31 cellular contexts compared by ENCODE assay signal in genomic region chr9:129650680-129651235, GRCh38. TPM values are rescaled to one million over a fixed set of nuclear protein-coding genes. Genes with fewer than 3 reads are reported as not detected.
DNase-seq lines count a peak whose midpoint lies in the region; ATAC-seq and TF ChIP-seq lines count a peak whose summit lies in the region.
"Had no signal": no experiment of that assay in that cellular context is flagged by ENCODE, and none has a peak within 500 bp of the region (broad histone marks: within the 10 kb centered on the region; RNA-seq: fewer than 3 reads in every experiment).

No MANE protein-coding gene starts in this region.

- no peak overlapping the region for H3K4me2 ChIP-seq in IMR-90 (ENCODE audit: low read depth, low read length)

- no peak overlapping the region for H3K56ac ChIP-seq in IMR-90 (ENCODE audit: extremely low read depth, insufficient read depth, low read length)

- H4K8ac ChIP-seq in IMR-90 (ENCODE audit: low read depth in 2 of 2, low read length in 2 of 2): no peak overlapping the region

- H2BK15ac ChIP-seq in IMR-90 (ENCODE audit: low read depth, low read length): no peak overlapping the region

- H3K9me3 Mint-ChIP-seq in central memory CD8-positive, alpha-beta T cell: no peaks in the 10 kb centered on the region
- H3K9me3 Mint-ChIP-seq: natural killer cell had no signal

- in situ Hi-C loops in IMR-90 (cut with MboI; ENCODE audit: low sequenced_read_pairs): loop anchor here (5.0 kb wide), 1 partner anchor 132 kb away; no protein-coding TSS in a partner anchor

- peaks cover 15% of the 10 kb centered on the region; the same call in 1 of the 2 replicates for H3K4me1 ChIP-seq in IMR-90 (ENCODE audit: control insufficient read depth, insufficient read depth, low read length)
- H3K4me1 ChIP-seq in esophagus squamous epithelium: peaks cover 0 to 44% (median 3%) of the 10 kb centered on the region in 3 donors
- H3K4me1 ChIP-seq: SJSA1 had no signal

- CTCF ChIA-PET in IMR-90 (lab: Yijun Ruan, JAX): no interaction called here

- no peaks in the 10 kb centered on the region for H4K20me1 ChIP-seq in IMR-90 (ENCODE audit: insufficient read depth, low read length)

- H3K23ac ChIP-seq in IMR-90 (ENCODE audit: low read depth, low read length): no peak overlapping the region

- no peak for TF ChIP-seq RAD21 in IMR-90 (IDR thresholded peaks at IDR 0.05; ENCODE audit: low read length)

- no TSS peak for BruUV-seq in IMR-90 (replicated peaks; lab: Mats Ljungman, UMichigan)

- H2AK5ac ChIP-seq in IMR-90 (ENCODE audit: low read depth, low read length): no peak overlapping the region

- no peak overlapping the region for H3K9ac ChIP-seq in IMR-90 (ENCODE audit: low read depth, low read length)

- intact Hi-C loops in IMR-90 (cut with micrococcal nuclease): no loop called here
- intact Hi-C loops in esophagus squamous epithelium (cut with DNase I): no loop called here

- H3K9me1 ChIP-seq in IMR-90 (ENCODE audit: insufficient read depth, low read length): peaks cover 10% of the 10 kb centered on the region

- H3K27ac Mint-ChIP-seq in central memory CD8-positive, alpha-beta T cell (ENCODE audit: low read depth): no peak overlapping the region
- H3K27ac Mint-ChIP-seq: activated naive CD8-positive, alpha-beta T cell; natural killer cell had no signal

- no peak overlapping the region for H2AFZ ChIP-seq in IMR-90 (replicated peaks; ENCODE audit: low read length, poor library complexity)

- no peak overlapping the region for H3K27ac ChIP-seq in IMR-90 (ENCODE audit: insufficient read depth, low read length)
- peak overlapping the region in 12 of 21 experiments; percentile 9 to 84 (median 72) for H3K27ac ChIP-seq in skin epidermis
- H3K27ac ChIP-seq in esophagus squamous epithelium: no peak overlapping the region
- H3K27ac ChIP-seq: SJSA1, upper lobe of left lung, WERI-Rb-1 had no signal

- H3K4ac ChIP-seq in IMR-90 (ENCODE audit: low read depth, low read length): peak overlapping the region; percentile 47; the same call in 1 of the 2 replicates

- peaks cover 0 to 10% of the 10 kb centered on the region in 2 experiments; a peak in 1 of 4 replicates for H3K79me1 ChIP-seq in IMR-90 (ENCODE audit: low read depth in 1 of 2, low read length in 2 of 2)

- ATAC-seq in IMR-90 (ENCODE audit: low read depth) (no peak), HG02870 (IDR thresholded peaks at IDR 0.05; ENCODE audit: unreplicated experiment) (no peak), HG03139 (IDR thresholded peaks at IDR 0.05; ENCODE audit: unreplicated experiment) (no peak), GM19452 (IDR thresholded peaks at IDR 0.05; ENCODE audit: unreplicated experiment) (no peak)
- peak; percentile 24 for ATAC-seq in central memory CD8-positive, alpha-beta T cell (replicated peaks; ENCODE audit: extremely low read depth, poor library complexity, severe bottlenecking)
- ATAC-seq: natural killer cell had no signal

- H3K27me3 Mint-ChIP-seq in central memory CD8-positive, alpha-beta T cell: no peaks in the 10 kb centered on the region
- H3K27me3 Mint-ChIP-seq: activated naive CD8-positive, alpha-beta T cell had no signal

- H3K9me3 ChIP-seq in IMR-90 (ENCODE audit: control insufficient read depth, insufficient read depth, low read length): no peaks in the 10 kb centered on the region
- H3K9me3 ChIP-seq in esophagus squamous epithelium: no peaks in the 10 kb centered on the region
- H3K9me3 ChIP-seq: SJSA1, upper lobe of left lung had no signal

- H2AK9ac ChIP-seq in IMR-90 (replicated peaks; ENCODE audit: low read depth, low read length, poor library complexity): no peak overlapping the region

- H2BK120ac ChIP-seq in IMR-90 (ENCODE audit: low read depth, low read length): 0 out of 2 replicates have a peak overlapping the region, but pooled peaks have one; percentile 46

- no peak overlapping the region; the same call in 1 of the 2 replicates for H4K91ac ChIP-seq in IMR-90 (ENCODE audit: insufficient read depth, low read depth, low read length)

- no peaks in the 10 kb centered on the region for H3K4me1 Mint-ChIP-seq in central memory CD8-positive, alpha-beta T cell
- H3K4me1 Mint-ChIP-seq: natural killer cell had no signal

- H3K27me3 ChIP-seq in IMR-90 (ENCODE audit: control insufficient read depth, insufficient read depth, low read length) (no peaks in the 10 kb centered on the region), esophagus squamous epithelium (no peaks in the 10 kb centered on the region)
- H3K27me3 ChIP-seq: SJSA1, upper lobe of left lung had no signal

- peak overlapping the region; percentile 53; the same call in 1 of the 2 replicates for H3K14ac ChIP-seq in IMR-90 (replicated peaks; ENCODE audit: low read depth, low read length)

- H3K36me3 Mint-ChIP-seq in central memory CD8-positive, alpha-beta T cell (ENCODE audit: insufficient read depth): peaks cover 2% of the 10 kb centered on the region
- H3K36me3 Mint-ChIP-seq: activated naive CD8-positive, alpha-beta T cell; natural killer cell had no signal

- POLR2A ChIA-PET in IMR-90 (lab: Charles Lee; ENCODE audit: unreplicated experiment): no interaction called here

- WGBS in IMR-90 (ENCODE audit: extremely low coverage in 2 of 2, insufficient read length in 1 of 2), 2 experiments: 97% methylated on average over 4 of the region's 10 CpGs; no CpG with 5 or more reads in 1 of the 2 experiments
- WGBS in esophagus squamous epithelium, 2 donors: 41 to 56% methylated on average over 3 to 10 of the region's 10 CpGs

- TF ChIP-seq CTCF in IMR-90 (conservative IDR thresholded peaks at IDR 0.05; ENCODE audit: low read depth, low read length) (no peak), esophagus squamous epithelium (IDR thresholded peaks at IDR 0.05) (no peak)

- TF ChIP-seq POLR2A in IMR-90 (IDR thresholded peaks at IDR 0.05; ENCODE audit: low read depth, low read length) (no peak), esophagus squamous epithelium (IDR thresholded peaks at IDR 0.05) (no peak)

- peak overlapping the region; percentile 42; the same call in 1 of the 2 replicates for H2BK20ac ChIP-seq in IMR-90 (ENCODE audit: low read depth, low read length)

- dilution Hi-C loops in IMR-90 (cut with HindIII; ENCODE audit: low sequenced_read_pairs, unreplicated experiment): no loop called here

- no peak overlapping the region for H3K4me3 Mint-ChIP-seq in central memory CD8-positive, alpha-beta T cell
- H3K4me3 Mint-ChIP-seq: activated naive CD8-positive, alpha-beta T cell; natural killer cell had no signal

- H3K4me3 ChIP-seq in IMR-90 (ENCODE audit: insufficient read depth, low read depth, low read length): no peak overlapping the region
- H3K4me3 ChIP-seq in skin epidermis: no peak overlapping the region
- H3K4me3 ChIP-seq in esophagus squamous epithelium: no peak overlapping the region
- H3K4me3 ChIP-seq: SJSA1, upper lobe of left lung had no signal

- H2BK5ac ChIP-seq in IMR-90 (ENCODE audit: low read depth, low read length, poor library complexity, severe bottlenecking): no peak overlapping the region

- H4K5ac ChIP-seq in IMR-90 (ENCODE audit: low read depth, low read length): no peak overlapping the region

- H3K18ac ChIP-seq in IMR-90 (ENCODE audit: low read depth, low read length): no peak overlapping the region; the same call in 1 of the 2 replicates

- H3K36me3 ChIP-seq in IMR-90 (ENCODE audit: control insufficient read depth, insufficient read depth, low read length) (no peaks in the 10 kb centered on the region), esophagus squamous epithelium (no peaks in the 10 kb centered on the region)
- H3K36me3 ChIP-seq: SJSA1, upper lobe of left lung, WERI-Rb-1 had no signal

- DNase-seq in IMR-90 (no peak), iris pigment epithelial cell (ENCODE audit: low read depth) (peak; percentile 37), esophagus squamous epithelium (lab: John Stamatoyannopoulos, UW) (no peak)
- DNase-seq in central memory CD8-positive, alpha-beta T cell (ENCODE audit: low spot score in 2 of 2): no peak
- DNase-seq: activated CD4-positive, alpha-beta T cell treated with anti-CD3 and anti-CD28 coated beads for 48 hours; C1 segment of cervical spinal cord; COR-L47; DMS53; glutamatergic neuron; HCEC 1CT; islet precursor cell; MV-4-11; natural killer cell; NCI-H146; NCI-H82; stimulated activated naive CD4-positive, alpha-beta T cell; WERI-Rb-1 had no signal

TF ChIP-seq in IMR-90, 13 proteins besides CTCF, POLR2A, EP300 and RAD21:
- TF ChIP-seq CEBPB (IDR thresholded peaks at IDR 0.05; ENCODE audit: low read depth, low read length): no peak
- TF ChIP-seq USF2 (IDR thresholded peaks at IDR 0.05; ENCODE audit: low read depth, low read length): no peak
- TF ChIP-seq SMC3 (IDR thresholded peaks at IDR 0.05; ENCODE audit: low read depth, low read length): no peak
- no peak for TF ChIP-seq NFE2L2 (IDR thresholded peaks at IDR 0.05; ENCODE audit: low read depth, low read length)
- no peak for TF ChIP-seq RCOR1 (IDR thresholded peaks at IDR 0.05; ENCODE audit: insufficient replicate concordance, low read length)

RNA-seq across cellular contexts. Expression of gene ASB6, which starts 8.8 kb away (rescaled TPM):
- total RNA-seq in IMR-90 (2012; rRNA removed): 9.4 and 9.7 TPM in 2 replicates
- polyA plus RNA-seq in IMR-90 (2012; rRNA removed): 28.9 and 31.4 TPM in 2 replicates
- 22.2 and 27.8 TPM in 2 replicates for polyA plus RNA-seq in IMR-90 (2012; cell fraction: cytosol; rRNA removed)
- 42.0 and 79.1 TPM in 2 replicates for polyA plus RNA-seq in IMR-90 (2012; cell fraction: nucleus; rRNA removed; ENCODE audit: low replicate concordance)
- total RNA-seq in esophagus squamous epithelium: 10 to 100 TPM; 15.4 to 22.5 (median 17.6) TPM

RNA-seq across cellular contexts. Expression of gene PRRX2, which starts 14.7 kb away (rescaled TPM):
- total RNA-seq in IMR-90 (2012; rRNA removed) (12.7 and 13.1 TPM in 2 replicates), esophagus squamous epithelium (1 to 10 TPM in 3 of 4 donors, under 1 TPM in 1; 0.82 to 3.8 (median 2.3) TPM)
- polyA plus RNA-seq in IMR-90 (2012; rRNA removed): 35.5 and 45.9 TPM in 2 replicates
- polyA plus RNA-seq in IMR-90 (2012; cell fraction: cytosol; rRNA removed): 19.5 and 46.6 TPM in 2 replicates
- polyA plus RNA-seq in IMR-90 (2012; cell fraction: nucleus; rRNA removed; ENCODE audit: low replicate concordance): 10.2 and 29.0 TPM in 2 replicates
- total RNA-seq: G401, LHCN-M2, natural killer cell had no signal

RNA-seq across cellular contexts. Expression of gene NTMT1, which starts 24.8 kb away (rescaled TPM):
- total RNA-seq in IMR-90 (2012; rRNA removed) (67.8 and 68.1 TPM in 2 replicates), esophagus squamous epithelium (10 to 100 TPM; 14.0 to 17.6 (median 16.0) TPM)
- 88.1 and 108 TPM in 2 replicates for polyA plus RNA-seq in IMR-90 (2012; rRNA removed)
- 57.5 and 92.6 TPM in 2 replicates for polyA plus RNA-seq in IMR-90 (2012; cell fraction: cytosol; rRNA removed)
- polyA plus RNA-seq in IMR-90 (2012; cell fraction: nucleus; rRNA removed; ENCODE audit: low replicate concordance): 56.2 and 66.4 TPM in 2 replicates

RNA-seq across cellular contexts. Expression of gene C9orf50, which starts 29.9 kb away (rescaled TPM):
- not detected in 2 replicates for total RNA-seq in IMR-90 (2012; rRNA removed)
- 0.09 and 0.20 TPM in 2 replicates for polyA plus RNA-seq in IMR-90 (2012; rRNA removed)
- 0.06 and 0.19 TPM in 2 replicates for polyA plus RNA-seq in IMR-90 (2012; cell fraction: cytosol; rRNA removed)
- 0.42 and 0.54 TPM in 2 replicates for polyA plus RNA-seq in IMR-90 (2012; cell fraction: nucleus; rRNA removed; ENCODE audit: low replicate concordance)
- total RNA-seq in esophagus squamous epithelium: not detected
- total RNA-seq: activated CD8-positive, alpha-beta memory T cell treated with anti-CD3 and anti-CD28 coated beads for 36 hours; dermis microvascular lymphatic vessel endothelial cell; G401; LHCN-M2; natural killer cell; osteocyte; SJSA1; skeletal muscle tissue; upper lobe of left lung had no signal
- polyA plus RNA-seq: liver had no signal

Comparison
In these comparisons a context has a peak if more than half of its experiments do, and no peak if none do; other contexts are left out.
1. H3K27ac ChIP-seq: peak in skin epidermis (12 of 21); none in IMR-90 (single experiment) and esophagus squamous epithelium (0 of 4).